Comparison of ENCODE assay signal across 8 cellular contexts in genomic region chr3:185353823-185354614, GRCh38. TPM values are rescaled to one million over a fixed set of nuclear protein-coding genes. Genes with fewer than 3 reads are reported as not detected.
DNase-seq lines count a peak whose midpoint lies in the region; ATAC-seq and TF ChIP-seq lines count a peak whose summit lies in the region.

No MANE protein-coding gene starts in this region.

- no peak overlapping the region for H3T11ph ChIP-seq in H9 (ENCODE audit: low read length)

- H3K79me2 ChIP-seq in H9 (ENCODE audit: insufficient read depth, low read length) (no peaks in the 10 kb centered on the region), PC-9 (ENCODE audit: low read depth) (no peaks in the 10 kb centered on the region)

- no peak overlapping the region for H3K9ac ChIP-seq in H9 (ENCODE audit: extremely low read depth, insufficient read length, low read length)

- no peaks in the 10 kb centered on the region for H4K20me1 ChIP-seq in H9 (ENCODE audit: control insufficient read depth, insufficient read depth, insufficient read length)
- H4K20me1 ChIP-seq in PC-9 (ENCODE audit: insufficient read depth) = no peaks in the 10 kb centered on the region

- CTCF ChIA-PET in PC-9 (lab: Charles Lee) = interaction anchor here (0.5 to 0.7 kb wide), 2 partner anchors 34 to 74 kb away, joined by 3 to 8 read pairs; no protein-coding TSS in a partner anchor

- no peak for TF ChIP-seq POLR2A in gastroesophageal sphincter (IDR thresholded peaks at IDR 0.05)

- no peak overlapping the region for H4K8ac ChIP-seq in H9 (replicated peaks; ENCODE audit: insufficient read length, low read depth, low read length)

- H3K9me3 ChIP-seq in H9 (ENCODE audit: control insufficient read depth, low read depth, low read length) = no peaks in the 10 kb centered on the region
- no peaks in the 10 kb centered on the region for H3K9me3 ChIP-seq in PC-9 (ENCODE audit: insufficient read depth, low read depth)
- H3K9me3 ChIP-seq in gastroesophageal sphincter = no peaks in the 10 kb centered on the region

- H3K4me1 ChIP-seq in H9 (ENCODE audit: insufficient read depth, low read length) = no peaks in the 10 kb centered on the region; the same call in 1 of the 2 replicates
- H3K4me1 ChIP-seq in PC-9 (replicated peaks; ENCODE audit: insufficient read depth) = no peaks in the 10 kb centered on the region
- H3K4me1 ChIP-seq in gastroesophageal sphincter = no peaks in the 10 kb centered on the region

- no peaks in the 10 kb centered on the region for H3K9me3 Mint-ChIP-seq in H9

- TF ChIP-seq EP300 in gastroesophageal sphincter (IDR thresholded peaks at IDR 0.05) = no peak

- H2BK20ac ChIP-seq in H9 (ENCODE audit: low read depth, low read length, poor library complexity, severe bottlenecking) = no peak overlapping the region

- no peak overlapping the region for H3K23ac ChIP-seq in H9 (ENCODE audit: insufficient read length, low read depth, low read length)

- H3K36me3 Mint-ChIP-seq in H9 (ENCODE audit: insufficient read depth in 1 of 3, low read depth in 3 of 3) = no peaks in the 10 kb centered on the region

- no peak overlapping the region for H3K18ac ChIP-seq in H9 (ENCODE audit: insufficient read length, low read depth, low read length)

- H3K27me3 ChIP-seq in H9 (ENCODE audit: insufficient read depth, low read length) (no peaks in the 10 kb centered on the region; the same call in 1 of the 2 replicates), PC-9 (ENCODE audit: insufficient read depth, low read depth) (no peaks in the 10 kb centered on the region), gastroesophageal sphincter (no peaks in the 10 kb centered on the region)

- POLR2A ChIA-PET in PC-9 (lab: Charles Lee; ENCODE audit: unreplicated experiment) = no interaction called here

- no peak overlapping the region for H3K56ac ChIP-seq in H9 (ENCODE audit: insufficient read length, low read depth, low read length)

- H2BK120ac ChIP-seq in H9 (ENCODE audit: low read depth, low read length, poor library complexity, severe bottlenecking) = no peak overlapping the region

- intact Hi-C loops in PC-9 (cut with micrococcal nuclease; ENCODE audit: unreplicated experiment) = loop anchor here (1.0 to 5.0 kb wide), 3 partner anchors 46 to 233 kb away; partner anchors contain the start of gene SENP2

- no CpG with 5 or more reads among the region's 13 CpGs for WGBS in H9 (ENCODE audit: extremely low coverage, insufficient read length, low lambda C conversion rate)
- WGBS in gastroesophageal sphincter (ENCODE audit: low coverage in 1 of 2), 2 donors = 82% methylated on average over 6 of the region's 13 CpGs; no CpG with 5 or more reads in 1 of the 2 donors

- H3K4me3 ChIP-seq in LNCaP clone FGC (ENCODE audit: low read depth, low read length) (no peak overlapping the region), PC-9 (no peak overlapping the region), gastroesophageal sphincter (no peak overlapping the region)

- no peaks in the 10 kb centered on the region for H3F3A ChIP-seq in PC-9 (ENCODE audit: insufficient read depth, low read depth)

- peak; percentile 33 for DNase-seq in GM03348 (ENCODE audit: low spot score)
- peak; percentile 96 for DNase-seq in H9
- no peak for DNase-seq in LNCaP clone FGC (ENCODE audit: low read depth)
- DNase-seq in PC-9 = peak; percentile 78 to 82
- peak; percentile 78 to 83 for DNase-seq in activated T-cell treated with anti-CD3 and anti-CD28 coated beads, Interleukin-2, amount 50 U/mL, for 48 hours
- peak; percentile 75 for DNase-seq in pons (ENCODE audit: low spot score)
- no peak for DNase-seq in foreskin melanocyte

- peak; percentile 55 for ATAC-seq in gastroesophageal sphincter

- H3K23me2 ChIP-seq in H9 (ENCODE audit: insufficient read length, low read depth, low read length, poor library complexity, severe bottlenecking) = no peaks in the 10 kb centered on the region

- H2BK5ac ChIP-seq in H9 (ENCODE audit: insufficient read length, low read length) = no peak overlapping the region

- H2AFZ ChIP-seq in H9 (ENCODE audit: low read length) (no peak overlapping the region), PC-9 (no peak overlapping the region)

- H4K5ac ChIP-seq in H9 (ENCODE audit: insufficient read length, low read depth, low read length) = no peak overlapping the region

- H2AK5ac ChIP-seq in H9 (ENCODE audit: insufficient read length, low read length) = no peak overlapping the region

- no peaks in the 10 kb centered on the region for H3K9me2 ChIP-seq in PC-9 (ENCODE audit: insufficient read depth)

- no TSS peak for BruUV-seq in PC-9 (replicated peaks; lab: Mats Ljungman, UMichigan)

- no peak overlapping the region for H4K91ac ChIP-seq in H9 (ENCODE audit: insufficient read length, low read depth, low read length)

- no peak overlapping the region for H3K27ac Mint-ChIP-seq in H9

- no peak overlapping the region for H2BK12ac ChIP-seq in H9 (ENCODE audit: insufficient read length, low read depth, low read length)

- peaks cover 74% of the 10 kb centered on the region for H3K27me3 Mint-ChIP-seq in H9 (ENCODE audit: low read depth)

- H3K14ac ChIP-seq in H9 (ENCODE audit: insufficient read depth, low read length) = no peak overlapping the region

- no peaks in the 10 kb centered on the region for H3K4me1 Mint-ChIP-seq in H9

- H3K79me1 ChIP-seq in H9 (ENCODE audit: insufficient read depth, low read depth, low read length, poor library complexity, severe bottlenecking) = no peaks in the 10 kb centered on the region

- H2BK15ac ChIP-seq in H9 (ENCODE audit: low read depth, low read length) = no peak overlapping the region

- no peak overlapping the region for H3K4me3 Mint-ChIP-seq in H9

- no peak overlapping the region for H3K4ac ChIP-seq in H9 (ENCODE audit: low read depth, low read length)

- TF ChIP-seq CTCF in H9 (conservative IDR thresholded peaks at IDR 0.05) (peak; percentile 77), LNCaP clone FGC (IDR thresholded peaks at IDR 0.05; ENCODE audit: control insufficient read depth, extremely low read depth, insufficient read depth) (peak; percentile 86), PC-9 (conservative IDR thresholded peaks at IDR 0.05) (peak; percentile 92), gastroesophageal sphincter (IDR thresholded peaks at IDR 0.05) (peak; percentile 22 to 69 (median 32))

- H3K27ac ChIP-seq in H9 (ENCODE audit: insufficient read length, low read depth, low read length) (no peak overlapping the region), PC-9 (no peak overlapping the region), gastroesophageal sphincter (no peak overlapping the region)

- H3K4me2 ChIP-seq in H9 (ENCODE audit: insufficient read depth, insufficient read length, low read length) (no peak overlapping the region), PC-9 (no peak overlapping the region)

- H3K36me3 ChIP-seq in PC-9 (ENCODE audit: low read depth) = no peaks in the 10 kb centered on the region
- no peaks in the 10 kb centered on the region for H3K36me3 ChIP-seq in gastroesophageal sphincter

RNA-seq across cellular contexts. Expression of gene MAP3K13, which starts 8.9 kb away (rescaled TPM):
- total RNA-seq in H9 (2021) (9.5 and 10.6 TPM in 2 replicates), PC-9 (2021) (42.2 and 65.5 TPM in 2 replicates), gastroesophageal sphincter (10 to 100 TPM; 17.1 to 29.2 (median 23.3) TPM)

Comparison
In these comparisons a context has a peak if more than half of its experiments do, and no peak if none do; other contexts are left out.
1. DNase-seq: peak in GM03348 (single experiment), H9 (single experiment), PC-9 (2 of 2), activated T-cell treated with anti-CD3 and anti-CD28 coated beads, Interleukin-2, amount 50 U/mL, for 48 hours (2 of 2) and pons (single experiment); none in LNCaP clone FGC (single experiment) and foreskin melanocyte (single experiment).
2. CTCF ChIP-seq: peak in every context shown above with its lines; median percentile 92 in PC-9; 86 in LNCaP clone FGC; 77 in H9; 32 in gastroesophageal sphincter.